In the genomic region with DNA sequence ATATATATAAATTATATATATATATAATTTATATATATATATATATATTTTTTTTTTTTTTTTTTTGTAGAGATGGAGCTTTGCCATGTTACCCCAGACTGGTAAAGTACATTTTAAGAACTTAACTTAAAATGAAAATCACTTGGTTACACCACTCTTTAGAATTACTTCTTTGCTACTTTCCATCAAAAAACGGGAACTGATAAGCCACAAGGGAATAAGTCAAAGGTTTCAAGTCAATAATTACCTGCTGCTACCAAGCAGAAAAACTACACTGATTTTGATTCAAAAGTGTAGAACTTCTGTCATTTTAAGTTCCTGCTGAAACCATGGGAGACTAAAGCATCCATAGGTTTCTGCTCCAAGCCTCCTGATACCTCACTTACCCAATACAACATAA, we compare ENCODE assay signal across 13 cellular contexts. TPM values are rescaled to one million over a fixed set of nuclear protein-coding genes. Genes with fewer than 3 reads are reported as not detected.
DNase-seq lines count a peak whose midpoint lies in the region; ATAC-seq and TF ChIP-seq lines count a peak whose summit lies in the region.
"Had no signal": no experiment of that assay in that cellular context is flagged by ENCODE, and none has a peak within 500 bp of the region (broad histone marks: within the 10 kb centered on the region; RNA-seq: fewer than 3 reads in every experiment).

No MANE protein-coding gene starts in this region.

- H2AFZ ChIP-seq in ACC112 (ENCODE audit: low read length, unreplicated experiment) (no peak overlapping the region), mesenchymal stem cell (ENCODE audit: low read depth, low read length) (no peak overlapping the region)

- peaks cover 14 to 18% (median 16%) of the 10 kb centered on the region in 3 donors for H3K4me1 Mint-ChIP-seq in T-cell

- no peak overlapping the region for H2BK5ac ChIP-seq in mesenchymal stem cell (ENCODE audit: low read depth, low read length, poor library complexity, severe bottlenecking)

- no peak overlapping the region for H2AK5ac ChIP-seq in mesenchymal stem cell (ENCODE audit: low read length, severe bottlenecking)

- intact Hi-C loops in colonic mucosa (cut with DNase I): no loop called here

- H3K9me3 Mint-ChIP-seq in T-cell: no peaks in the 10 kb centered on the region
- H3K9me3 Mint-ChIP-seq: naive thymus-derived CD8-positive, alpha-beta T cell had no signal

- H3K79me1 ChIP-seq in mesenchymal stem cell (replicated peaks; ENCODE audit: low read length, poor library complexity, severe bottlenecking): peaks cover 11% of the 10 kb centered on the region

- ATAC-seq in GM19372 (IDR thresholded peaks at IDR 0.05; ENCODE audit: low read depth, unreplicated experiment) (peak; percentile 15), T-cell (replicated peaks in 1 of 4) (no peak), GM21367 (IDR thresholded peaks at IDR 0.05; ENCODE audit: unreplicated experiment) (no peak)

- H2BK12ac ChIP-seq in mesenchymal stem cell (ENCODE audit: low read length in 2 of 2): no peak overlapping the region

- peak overlapping the region; percentile 83 to 85 for H3K27ac Mint-ChIP-seq in T-cell

- H3K18ac ChIP-seq in mesenchymal stem cell (ENCODE audit: low read depth in 1 of 2, low read length in 2 of 2): no peak overlapping the region

- no peaks in the 10 kb centered on the region for H3K27me3 Mint-ChIP-seq in T-cell
- H3K27me3 Mint-ChIP-seq: naive thymus-derived CD8-positive, alpha-beta T cell had no signal

- 100% methylated on average over 1 of the region's 1 CpG for WGBS in mesenchymal stem cell

- no peak overlapping the region for H2BK15ac ChIP-seq in mesenchymal stem cell (ENCODE audit: low read depth, poor library complexity, severe bottlenecking)

- POLR2A ChIA-PET in T-cell (lab: Charles Lee): interaction anchor here (0.6 to 1.0 kb wide), 4 partner anchors 11 to 716 kb away, joined by 3 to 4 read pairs (median 4); no protein-coding TSS in a partner anchor

- peaks cover 7% of the 10 kb centered on the region for H3K4me1 ChIP-seq in ACC112 (ENCODE audit: control insufficient read depth, insufficient read depth, low read length, unreplicated experiment)
- no peaks in the 10 kb centered on the region for H3K4me1 ChIP-seq in mesenchymal stem cell (ENCODE audit: control insufficient read depth, insufficient read depth, low read depth, low read length)
- peaks cover 4% of the 10 kb centered on the region for H3K4me1 ChIP-seq in colonic mucosa
- H3K4me1 ChIP-seq: SJCRH30 had no signal

- H3K4ac ChIP-seq in mesenchymal stem cell (ENCODE audit: low read depth in 1 of 2, low read length in 2 of 2): no peak overlapping the region

- peak overlapping the region; percentile 24; the same call in 1 of the 2 replicates for H3K27ac ChIP-seq in ACC112 (ENCODE audit: low read depth, low read length)
- H3K27ac ChIP-seq in mesenchymal stem cell (ENCODE audit: low read length, poor library complexity, severe bottlenecking): no peak overlapping the region
- H3K27ac ChIP-seq in colonic mucosa: no peak overlapping the region
- H3K27ac ChIP-seq: HL-60, SJCRH30, thoracic aorta had no signal

- H4K8ac ChIP-seq in mesenchymal stem cell (ENCODE audit: low read length): no peak overlapping the region

- peak overlapping the region; percentile 68 for H3K9ac ChIP-seq in mesenchymal stem cell (ENCODE audit: low read length)
- H3K9ac ChIP-seq in colonic mucosa (ENCODE audit: low read depth in 2 of 2, low read length in 2 of 2): no peak overlapping the region

- no peak overlapping the region for H2BK120ac ChIP-seq in mesenchymal stem cell (ENCODE audit: low read depth, low read length)

- DNase-seq in T-cell (no peak), mesenchymal stem cell (no peak), colonic mucosa (no peak), GM03348 (ENCODE audit: low spot score) (no peak), HuH-7.5 (ENCODE audit: low spot score) (no peak)

- H3K79me2 ChIP-seq in ACC112 (ENCODE audit: control insufficient read depth, insufficient read depth, low read length, unreplicated experiment): peaks cover 28% of the 10 kb centered on the region

- peaks cover 19% of the 10 kb centered on the region; the same call in 1 of the 2 replicates for H3K36me3 ChIP-seq in ACC112 (ENCODE audit: insufficient read depth, low read length)
- peaks cover 0 to 30% of the 10 kb centered on the region in 2 experiments for H3K36me3 ChIP-seq in mesenchymal stem cell (ENCODE audit: control insufficient read depth in 1 of 2, insufficient read depth in 2 of 2, low read depth in 1 of 2, low read length in 2 of 2)
- H3K36me3 ChIP-seq in colonic mucosa: no peaks in the 10 kb centered on the region

- peaks cover 11% of the 10 kb centered on the region for H3K36me3 Mint-ChIP-seq in T-cell

- no peak for TF ChIP-seq CTCF in colonic mucosa (IDR thresholded peaks at IDR 0.05)

- 0 out of 2 replicates have a peak overlapping the region, but pooled peaks have one; percentile 30 for H3K4me3 ChIP-seq in ACC112 (ENCODE audit: low read depth, low read length)
- no peak overlapping the region for H3K4me3 ChIP-seq in mesenchymal stem cell (ENCODE audit: insufficient read depth in 1 of 2, low read depth in 1 of 2, low read length in 2 of 2)
- H3K4me3 ChIP-seq in colonic mucosa: no peak overlapping the region
- H3K4me3 ChIP-seq: SJCRH30, thoracic aorta had no signal

- H3K9me3 ChIP-seq in mesenchymal stem cell (ENCODE audit: control insufficient read depth, low read length) (no peaks in the 10 kb centered on the region), colonic mucosa (no peaks in the 10 kb centered on the region)
- H3K9me3 ChIP-seq: heart right ventricle, SJCRH30, thoracic aorta had no signal

- no peak overlapping the region for H3K23ac ChIP-seq in mesenchymal stem cell (ENCODE audit: low read length in 2 of 2)

- no peak overlapping the region for H3K14ac ChIP-seq in mesenchymal stem cell (ENCODE audit: low read length in 2 of 2)

- peak overlapping the region in 1 of 3 donors; percentile 56 for H3K4me3 Mint-ChIP-seq in T-cell

- CTCF ChIA-PET in T-cell (lab: Charles Lee): interaction anchor here (0.6 to 4.2 kb wide), 33 partner anchors 9 to 204 kb away, joined by 3 to 177 read pairs (median 4); a partner anchor contains a TSS

- no peak overlapping the region for H4K91ac ChIP-seq in mesenchymal stem cell (ENCODE audit: low read length)

- no peaks in the 10 kb centered on the region for H3K27me3 ChIP-seq in ACC112 (ENCODE audit: insufficient read depth, low read length)
- H3K27me3 ChIP-seq in mesenchymal stem cell (ENCODE audit: control insufficient read depth in 1 of 2, insufficient read depth in 1 of 2, low read length in 2 of 2): no peaks in the 10 kb centered on the region
- no peaks in the 10 kb centered on the region for H3K27me3 ChIP-seq in colonic mucosa
- H3K27me3 ChIP-seq: heart right ventricle, SJCRH30 had no signal

- H3K4me2 ChIP-seq in mesenchymal stem cell (ENCODE audit: low read length, poor library complexity, severe bottlenecking): no peak overlapping the region

RNA-seq across cellular contexts. Expression of a gene that starts 12.2 kb away (rescaled TPM):
- 10 to 100 TPM; 56.7 to 78.4 (median 64.4) TPM for total RNA-seq in T-cell
- polyA plus RNA-seq in mesenchymal stem cell (2013, experiment 1 of 2): 144 TPM
- 153 TPM for polyA plus RNA-seq in mesenchymal stem cell (2013, experiment 2 of 2)
- 100 to 1,000 TPM; 180 to 186 TPM for total RNA-seq in colonic mucosa

RNA-seq across cellular contexts. Expression of a gene that starts 50.7 kb away (rescaled TPM):
- total RNA-seq in T-cell (100 to 1,000 TPM in 2 of 5 donors, 10 to 100 TPM in 3; 64.0 to 132 (median 82.3) TPM), colonic mucosa (10 to 100 TPM; 83.4 to 89.9 TPM)
- polyA plus RNA-seq in mesenchymal stem cell (2013, experiment 1 of 2): 103 TPM
- 104 TPM for polyA plus RNA-seq in mesenchymal stem cell (2013, experiment 2 of 2)
